In the genomic region with DNA sequence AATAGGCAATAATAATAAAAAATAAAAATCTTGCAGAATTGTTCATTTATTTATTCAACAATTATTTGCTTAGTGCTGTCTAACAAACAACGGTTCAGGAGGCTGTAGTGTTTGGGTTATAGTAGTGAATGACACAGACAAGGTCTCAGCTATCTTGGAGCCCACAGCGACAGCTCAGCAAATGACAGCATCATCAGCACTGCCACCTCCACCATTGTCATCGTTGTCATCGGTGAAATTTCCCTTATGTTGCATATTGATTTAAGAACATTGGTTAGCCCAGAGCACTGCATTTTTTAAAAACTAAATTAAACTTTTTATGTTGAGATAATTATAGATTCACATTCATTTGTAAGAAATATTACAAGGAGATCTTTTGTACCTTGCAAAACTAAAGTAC, we compare ENCODE assay signal across 29 cellular contexts.
"Had no signal": no experiment of that assay in that cellular context is flagged by ENCODE, and none has a peak within 500 bp of the region (broad histone marks: within the 10 kb centered on the region; RNA-seq: fewer than 3 reads in every experiment).

No MANE protein-coding gene starts in this region.

- H3K4me3 Mint-ChIP-seq: activated CD4-positive, alpha-beta memory T cell treated with anti-CD3 and anti-CD28 coated beads, Interleukin-2, amount 10 ng/mL, durations not matched to agents 7 days and 5 days; activated CD4-positive, alpha-beta T cell treated with anti-CD3 and anti-CD28 coated beads, Interleukin-2, amount 10 ng/mL, durations not matched to agents 7 days and 5 days; activated naive CD4-positive, alpha-beta T cell treated with anti-CD3 and anti-CD28 coated beads, Interleukin-2, amount 10 ng/mL, durations not matched to agents 7 days and 5 days; activated naive CD8-positive, alpha-beta T cell treated with anti-CD3 and anti-CD28 coated beads, Interleukin-2, amount 10 ng/mL, durations not matched to agents 7 days and 5 days; activated T-cell treated with anti-CD3 and anti-CD28 coated beads, Interleukin-2, amount 50 U/mL, for 24 hours; activated T-cell treated with anti-CD3 and anti-CD28 coated beads, Interleukin-2, amount 50 U/mL, for 72 hours; brain had no signal

- H3K27ac Mint-ChIP-seq: activated CD4-positive, alpha-beta memory T cell treated with anti-CD3 and anti-CD28 coated beads, Interleukin-2, amount 10 ng/mL, durations not matched to agents 7 days and 5 days; activated CD4-positive, alpha-beta T cell treated with anti-CD3 and anti-CD28 coated beads, Interleukin-2, amount 10 ng/mL, durations not matched to agents 7 days and 5 days; activated naive CD4-positive, alpha-beta T cell treated with anti-CD3 and anti-CD28 coated beads, Interleukin-2, amount 10 ng/mL, durations not matched to agents 7 days and 5 days; activated naive CD4-positive, alpha-beta T cell treated with anti-CD3 and anti-CD28 coated beads, Interleukin-2, amount 50 U/mL, for 72 hours; activated naive CD8-positive, alpha-beta T cell treated with anti-CD3 and anti-CD28 coated beads, Interleukin-2, amount 10 ng/mL, durations not matched to agents 7 days and 5 days; activated T-cell treated with anti-CD3 and anti-CD28 coated beads, Interleukin-2, amount 50 U/mL, for 24 hours; activated T-cell treated with anti-CD3 and anti-CD28 coated beads, Interleukin-2, amount 50 U/mL, for 72 hours had no signal

- H3K9me3 ChIP-seq: ascending aorta, breast epithelium, colonic mucosa, heart left ventricle had no signal

- H3K27ac ChIP-seq: ascending aorta, breast epithelium, cardiac muscle cell, colonic mucosa had no signal

- H3K4me1 ChIP-seq: ascending aorta, breast epithelium, colonic mucosa had no signal

- H3K36me3 Mint-ChIP-seq: activated naive CD4-positive, alpha-beta T cell treated with anti-CD3 and anti-CD28 coated beads, Interleukin-2, amount 10 ng/mL, durations not matched to agents 7 days and 5 days; activated naive CD4-positive, alpha-beta T cell treated with anti-CD3 and anti-CD28 coated beads, Interleukin-2, amount 50 U/mL, for 72 hours; activated naive CD8-positive, alpha-beta T cell treated with anti-CD3 and anti-CD28 coated beads, Interleukin-2, amount 10 ng/mL, durations not matched to agents 7 days and 5 days; brain had no signal

- FAIRE-seq: endometrium, endothelial cell of umbilical vein, frontal cortex had no signal

- H3K27me3 ChIP-seq: ascending aorta, breast epithelium, cardiac muscle cell, colonic mucosa, heart left ventricle had no signal

- H3K36me3 ChIP-seq: ascending aorta, breast epithelium, cardiac muscle cell, colonic mucosa, heart left ventricle had no signal

- H3K9me3 Mint-ChIP-seq: activated CD4-positive, alpha-beta memory T cell treated with anti-CD3 and anti-CD28 coated beads, Interleukin-2, amount 10 ng/mL, durations not matched to agents 7 days and 5 days; activated CD4-positive, alpha-beta T cell treated with anti-CD3 and anti-CD28 coated beads, Interleukin-2, amount 10 ng/mL, durations not matched to agents 7 days and 5 days; activated naive CD4-positive, alpha-beta T cell treated with anti-CD3 and anti-CD28 coated beads, Interleukin-2, amount 10 ng/mL, durations not matched to agents 7 days and 5 days; activated naive CD4-positive, alpha-beta T cell treated with anti-CD3 and anti-CD28 coated beads, Interleukin-2, amount 50 U/mL, for 72 hours; activated naive CD8-positive, alpha-beta T cell treated with anti-CD3 and anti-CD28 coated beads, Interleukin-2, amount 10 ng/mL, durations not matched to agents 7 days and 5 days; activated T-cell treated with anti-CD3 and anti-CD28 coated beads, Interleukin-2, amount 50 U/mL, for 24 hours; activated T-cell treated with anti-CD3 and anti-CD28 coated beads, Interleukin-2, amount 50 U/mL, for 72 hours had no signal

- H3K27me3 Mint-ChIP-seq: activated CD4-positive, alpha-beta T cell treated with anti-CD3 and anti-CD28 coated beads, Interleukin-2, amount 10 ng/mL, durations not matched to agents 7 days and 5 days; activated T-cell treated with anti-CD3 and anti-CD28 coated beads, Interleukin-2, amount 50 U/mL, for 24 hours; brain had no signal

- DNase-seq: activated CD4-positive, alpha-beta memory T cell treated with anti-CD3 and anti-CD28 coated beads, Interleukin-2, amount 10 ng/mL, durations not matched to agents 7 days and 5 days; activated CD4-positive, alpha-beta T cell treated with anti-CD3 and anti-CD28 coated beads for 1 hour; activated CD4-positive, alpha-beta T cell treated with anti-CD3 and anti-CD28 coated beads for 4 hours; activated CD4-positive, alpha-beta T cell treated with anti-CD3 and anti-CD28 coated beads, Interleukin-2, amount 10 ng/mL, durations not matched to agents 7 days and 5 days; activated CD4-positive, alpha-beta T cell treated with anti-CD3 and anti-CD28 coated beads, Interleukin-2, amount 50 U/mL, for 4 hours; activated CD8-positive, alpha-beta memory T cell treated with anti-CD3 and anti-CD28 coated beads, Interleukin-2, amount 50 U/mL, for 48 hours; activated gamma-delta T cell; activated naive CD4-positive, alpha-beta T cell; activated naive CD4-positive, alpha-beta T cell treated with anti-CD3 and anti-CD28 coated beads, Interleukin-2, amount 10 ng/mL, durations not matched to agents 7 days and 5 days; activated naive CD8-positive, alpha-beta T cell treated with anti-CD3 and anti-CD28 coated beads, Interleukin-2, amount 10 ng/mL, durations not matched to agents 7 days and 5 days; activated T-cell treated with anti-CD3 and anti-CD28 coated beads for 4 hours; activated T-cell treated with anti-CD3 and anti-CD28 coated beads, Interleukin-2, amount 50 U/mL, for 24 hours; activated T-cell treated with anti-CD3 and anti-CD28 coated beads, Interleukin-2, amount 50 U/mL, for 72 hours; central memory CD4-positive, alpha-beta T cell; cerebellar nuclear complex; colonic mucosa; effector CD8-positive, alpha-beta T cell; foreskin fibroblast; glutamatergic neuron; heart left ventricle; T-helper 2 cell had no signal

- ATAC-seq: activated naive CD4-positive, alpha-beta T cell treated with anti-CD3 and anti-CD28 coated beads, Interleukin-2, amount 50 U/mL, for 72 hours; activated T-cell treated with anti-CD3 and anti-CD28 coated beads, Interleukin-2, amount 50 U/mL, for 72 hours had no signal

- H3K4me3 ChIP-seq: ascending aorta, breast epithelium, cardiac muscle cell, colonic mucosa had no signal

- H3K4me1 Mint-ChIP-seq: activated CD4-positive, alpha-beta memory T cell treated with anti-CD3 and anti-CD28 coated beads, Interleukin-2, amount 10 ng/mL, durations not matched to agents 7 days and 5 days; activated CD4-positive, alpha-beta T cell treated with anti-CD3 and anti-CD28 coated beads, Interleukin-2, amount 10 ng/mL, durations not matched to agents 7 days and 5 days; activated naive CD4-positive, alpha-beta T cell treated with anti-CD3 and anti-CD28 coated beads, Interleukin-2, amount 10 ng/mL, durations not matched to agents 7 days and 5 days; activated naive CD8-positive, alpha-beta T cell treated with anti-CD3 and anti-CD28 coated beads, Interleukin-2, amount 10 ng/mL, durations not matched to agents 7 days and 5 days; brain had no signal
